8 cellular contexts compared by ENCODE assay signal in the genomic region with DNA sequence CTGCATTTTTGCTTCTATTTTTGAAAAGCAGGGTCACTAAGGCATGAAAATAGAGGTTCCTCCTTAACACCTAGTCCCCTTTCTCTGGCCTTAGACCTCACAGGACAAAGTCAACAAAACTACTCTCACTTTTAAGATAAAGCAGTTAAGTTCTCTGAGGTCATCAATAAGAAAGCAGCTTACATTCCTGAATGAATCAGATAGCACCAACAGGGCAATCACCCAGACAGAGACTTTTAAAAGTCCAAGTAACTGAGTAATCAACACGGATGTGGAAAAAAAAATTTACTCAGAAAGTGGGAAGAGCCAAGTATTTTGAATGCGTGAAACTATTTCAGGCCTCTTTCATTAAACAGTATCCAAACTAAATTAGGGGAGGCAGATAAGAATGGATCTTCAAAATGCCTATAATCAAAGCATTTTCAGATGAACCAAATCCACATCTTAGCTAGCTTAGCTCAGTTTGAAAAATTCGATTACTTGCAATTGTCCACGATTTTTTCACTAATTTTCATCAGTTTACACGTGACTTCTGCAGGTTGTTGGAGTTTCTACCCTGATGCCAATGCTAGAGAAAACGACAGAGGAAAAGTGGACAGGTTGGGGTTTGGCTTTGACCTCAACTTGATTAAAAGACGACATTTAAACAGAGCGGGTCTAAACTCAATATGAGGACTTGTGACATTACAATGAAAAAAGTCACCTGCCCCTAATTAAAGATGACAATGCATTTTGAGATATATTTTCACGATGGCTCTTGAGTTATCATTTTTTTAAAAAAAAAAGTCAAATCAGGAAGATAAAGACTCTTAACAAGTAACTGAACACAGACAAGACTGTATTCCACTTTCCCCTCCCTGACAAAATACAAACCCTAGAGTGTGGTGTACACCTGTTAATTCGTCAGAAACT. TPM values are rescaled to one million over a fixed set of nuclear protein-coding genes. Genes with fewer than 3 reads are reported as not detected.
DNase-seq lines count a peak whose midpoint lies in the region; ATAC-seq and TF ChIP-seq lines count a peak whose summit lies in the region.

No MANE protein-coding gene starts in this region.

- H3K9me3 ChIP-seq in HEK293 (ENCODE audit: control insufficient read depth, insufficient read depth, low read depth, low read length): no peaks in the 10 kb centered on the region

- peak overlapping the region; percentile 55 for H3K4me3 Mint-ChIP-seq in activated T-helper 17 cell treated with anti-CD3 and anti-CD28 coated beads, Interleukin-2, amount 50 U/mL, for 72 hours
- peak overlapping the region; percentile 46 for H3K4me3 Mint-ChIP-seq in stimulated activated memory B cell treated with anti-CD40 and anti-IgM and Interleukin-4, amounts not matched to agents 10 μg/mL and 1 μg/mL and 100 μg/mL, for 72 hours

- H3K9me3 Mint-ChIP-seq in activated T-helper 17 cell treated with anti-CD3 and anti-CD28 coated beads, Interleukin-2, amount 50 U/mL, for 72 hours: no peaks in the 10 kb centered on the region
- no peaks in the 10 kb centered on the region for H3K9me3 Mint-ChIP-seq in stimulated activated memory B cell treated with anti-CD40 and anti-IgM and Interleukin-4, amounts not matched to agents 10 μg/mL and 1 μg/mL and 100 μg/mL, for 72 hours

- peaks cover 4% of the 10 kb centered on the region for H3K4me1 Mint-ChIP-seq in activated T-helper 17 cell treated with anti-CD3 and anti-CD28 coated beads, Interleukin-2, amount 50 U/mL, for 72 hours
- peaks cover 16% of the 10 kb centered on the region for H3K4me1 Mint-ChIP-seq in stimulated activated memory B cell treated with anti-CD40 and anti-IgM and Interleukin-4, amounts not matched to agents 10 μg/mL and 1 μg/mL and 100 μg/mL, for 72 hours

- H3K4me1 ChIP-seq in HEK293 (ENCODE audit: control insufficient read depth, insufficient read depth, low read length): peaks cover 2% of the 10 kb centered on the region; the same call in 1 of the 2 replicates

- H3K36me3 ChIP-seq in HEK293 (ENCODE audit: control insufficient read depth in 2 of 2, insufficient read depth in 1 of 2, low read length in 2 of 2): peaks cover 0 to 26% of the 10 kb centered on the region in 2 experiments; a peak in 1 of 3 replicates

- peak overlapping the region; percentile 57 for H3K4me3 ChIP-seq in HEK293 (ENCODE audit: low read depth, low read length)

- TF ChIP-seq POLR2A in GM18505 (IDR thresholded peaks at IDR 0.05; ENCODE audit: borderline replicate concordance, extremely low read depth, insufficient read depth, insufficient read length): no peak

- CTCF ChIA-PET in HEK293 (lab: Yijun Ruan, JAX): interaction anchor here (0.7 to 1.4 kb wide), 6 partner anchors 9 to 373 kb away, joined by 3 to 5 read pairs (median 4); no protein-coding TSS in a partner anchor

- POLR2A ChIA-PET in HEK293 (lab: Yijun Ruan, JAX): interaction anchor here (0.6 to 1.0 kb wide), 5 partner anchors 10 to 778 kb away, joined by 3 to 10 read pairs (median 3); partner anchors contain the start of gene PRPF18

- TF ChIP-seq CTCF in HEK293 (tag by site-specific recombination; IDR thresholded peaks at IDR 0.05): no peak

- DNase-seq in iPS-NIHi7 (ENCODE audit: extremely low spot score) (peak; percentile 43), NCI-H524 (lab: John Stamatoyannopoulos, UW) (no peak)
- DNase-seq in stimulated activated CD4-positive, alpha-beta T cell treated with anti-CD3 and anti-CD28 coated beads, Interleukin-2, amount 100 ng/mL, for 48 hours: no peak
- no peak for DNase-seq in stimulated activated CD4-positive, alpha-beta T cell treated with anti-CD3 and anti-CD28 coated beads, Interleukin-12 subunit alpha, Interleukin-12 subunit beta, amount 100 ng/mL, for 4 hours

- H3K27me3 Mint-ChIP-seq in activated T-helper 17 cell treated with anti-CD3 and anti-CD28 coated beads, Interleukin-2, amount 50 U/mL, for 72 hours: peaks cover 59% of the 10 kb centered on the region
- peaks cover 60% of the 10 kb centered on the region for H3K27me3 Mint-ChIP-seq in stimulated activated memory B cell treated with anti-CD40 and anti-IgM and Interleukin-4, amounts not matched to agents 10 μg/mL and 1 μg/mL and 100 μg/mL, for 72 hours

- no peak overlapping the region for H3K27ac Mint-ChIP-seq in activated T-helper 17 cell treated with anti-CD3 and anti-CD28 coated beads, Interleukin-2, amount 50 U/mL, for 72 hours
- H3K27ac Mint-ChIP-seq in stimulated activated memory B cell treated with anti-CD40 and anti-IgM and Interleukin-4, amounts not matched to agents 10 μg/mL and 1 μg/mL and 100 μg/mL, for 72 hours: no peak overlapping the region

- H3K27ac ChIP-seq in HEK293 (ENCODE audit: extremely low read depth, low read depth, low read length): no peak overlapping the region

- no peak for ATAC-seq in activated T-helper 17 cell treated with anti-CD3 and anti-CD28 coated beads, Interleukin-2, amount 50 U/mL, for 72 hours (replicated peaks)
- no peak for ATAC-seq in stimulated activated memory B cell treated with anti-CD40 and anti-IgM and Interleukin-4, amounts not matched to agents 10 μg/mL and 1 μg/mL and 100 μg/mL, for 72 hours
- no peak for ATAC-seq in GM18505 (IDR thresholded peaks at IDR 0.05; ENCODE audit: unreplicated experiment)

- H3K36me3 Mint-ChIP-seq in activated T-helper 17 cell treated with anti-CD3 and anti-CD28 coated beads, Interleukin-2, amount 50 U/mL, for 72 hours (ENCODE audit: low read depth): peaks cover 7% of the 10 kb centered on the region
- no peaks in the 10 kb centered on the region for H3K36me3 Mint-ChIP-seq in stimulated activated memory B cell treated with anti-CD40 and anti-IgM and Interleukin-4, amounts not matched to agents 10 μg/mL and 1 μg/mL and 100 μg/mL, for 72 hours

TF ChIP-seq in HEK293, 187 proteins besides CTCF, POLR2A, EP300 and RAD21 (continues in another document):
- TF ChIP-seq ZBTB17 (tag by site-specific recombination; IDR thresholded peaks at IDR 0.05): peak; percentile 28; the same call in 1 of the 2 replicates
- TF ChIP-seq PRDM10 (tag by site-specific recombination; IDR thresholded peaks at IDR 0.05): peak; percentile 32; the same call in 1 of the 2 replicates
- TF ChIP-seq SCRT2 (tag by site-specific recombination; IDR thresholded peaks at IDR 0.05): 0 out of 2 replicates have a peak, but pooled peaks have one; percentile 50
- TF ChIP-seq PRDM1 (tag by site-specific recombination; IDR thresholded peaks at IDR 0.05): peak; percentile 69
- TF ChIP-seq, protein P1, sequence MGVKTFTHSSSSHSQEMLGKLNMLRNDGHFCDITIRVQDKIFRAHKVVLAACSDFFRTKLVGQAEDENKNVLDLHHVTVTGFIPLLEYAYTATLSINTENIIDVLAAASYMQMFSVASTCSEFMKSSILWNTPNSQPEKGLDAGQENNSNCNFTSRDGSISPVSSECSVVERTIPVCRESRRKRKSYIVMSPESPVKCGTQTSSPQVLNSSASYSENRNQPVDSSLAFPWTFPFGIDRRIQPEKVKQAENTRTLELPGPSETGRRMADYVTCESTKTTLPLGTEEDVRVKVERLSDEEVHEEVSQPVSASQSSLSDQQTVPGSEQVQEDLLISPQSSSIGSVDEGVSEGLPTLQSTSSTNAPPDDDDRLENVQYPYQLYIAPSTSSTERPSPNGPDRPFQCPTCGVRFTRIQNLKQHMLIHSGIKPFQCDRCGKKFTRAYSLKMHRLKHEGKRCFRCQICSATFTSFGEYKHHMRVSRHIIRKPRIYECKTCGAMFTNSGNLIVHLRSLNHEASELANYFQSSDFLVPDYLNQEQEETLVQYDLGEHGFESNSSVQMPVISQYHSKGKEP (tag by site-specific recombination; IDR thresholded peaks at IDR 0.05): no peak
- no peak for TF ChIP-seq ZNF585B (tag by site-specific recombination; IDR thresholded peaks at IDR 0.05)
- TF ChIP-seq ZNF629 (tag by site-specific recombination; IDR thresholded peaks at IDR 0.05): peak; percentile 66

RNA-seq across cellular contexts. Expression of gene BEND7, which starts 1.6 kb away (rescaled TPM):
- total RNA-seq in activated T-helper 17 cell treated with anti-CD3 and anti-CD28 coated beads, Interleukin-2, amount 50 U/mL, for 72 hours: not detected

RNA-seq across cellular contexts. Expression of gene PRPF18, which starts 59.6 kb away (rescaled TPM):
- total RNA-seq in activated T-helper 17 cell treated with anti-CD3 and anti-CD28 coated beads, Interleukin-2, amount 50 U/mL, for 72 hours: 10 to 100 TPM; 18.5 to 22.5 TPM
